Comparison of ENCODE assay signal across 8 cellular contexts in genomic region chr11:14904745-14905103, GRCh38. TPM values are rescaled to one million over a fixed set of nuclear protein-coding genes. Genes with fewer than 3 reads are reported as not detected.
DNase-seq lines count a peak whose midpoint lies in the region; ATAC-seq and TF ChIP-seq lines count a peak whose summit lies in the region.

No MANE protein-coding gene starts in this region.

- no peak for TF ChIP-seq POLR2A in tibial nerve (IDR thresholded peaks at IDR 0.05)

- H3K4me3 Mint-ChIP-seq in activated naive CD4-positive, alpha-beta T cell treated with anti-CD3 and anti-CD28 coated beads, Interleukin-2, amount 50 U/mL, for 24 hours, result peak overlapping the region; percentile 90

- no peaks in the 10 kb centered on the region for H3K9me3 Mint-ChIP-seq in activated naive CD4-positive, alpha-beta T cell treated with anti-CD3 and anti-CD28 coated beads, Interleukin-2, amount 50 U/mL, for 24 hours

- no peaks in the 10 kb centered on the region for H3K4me1 ChIP-seq in cardiac muscle cell (ENCODE audit: low read depth)
- H3K4me1 ChIP-seq in tibial nerve, result peaks cover 0 to 34% (median 0%) of the 10 kb centered on the region in 4 donors

- CTCF ChIA-PET in RWPE1 (lab: Yijun Ruan, JAX), result interaction anchor here (0.6 to 0.9 kb wide), 2 partner anchors 193 to 692 kb away, joined by 4 to 5 read pairs; no protein-coding TSS in a partner anchor

- H3K9me3 ChIP-seq in cardiac muscle cell (ENCODE audit: low read depth) (no peaks in the 10 kb centered on the region), tibial nerve (no peaks in the 10 kb centered on the region)

- TF ChIP-seq EP300 in tibial nerve (IDR thresholded peaks at IDR 0.05), result peak in 1 of 2 donors; percentile 23

- H3K36me3 ChIP-seq in cardiac muscle cell, result no peaks in the 10 kb centered on the region
- no peaks in the 10 kb centered on the region for H3K36me3 ChIP-seq in tibial nerve

- peaks cover 50% of the 10 kb centered on the region for H3K4me1 Mint-ChIP-seq in activated naive CD4-positive, alpha-beta T cell treated with anti-CD3 and anti-CD28 coated beads, Interleukin-2, amount 50 U/mL, for 24 hours

- H3K27ac ChIP-seq in RWPE1 (no peak overlapping the region), cardiac muscle cell (no peak overlapping the region), tibial nerve (peak overlapping the region in 1 of 4 donors; percentile 46)

- DNase-seq in GM12864 (ENCODE audit: low read depth), result no peak
- no peak for DNase-seq in RWPE1 (ENCODE audit: low spot score)
- peak; percentile 64 to 84 for DNase-seq in cardiac muscle cell (ENCODE audit: low read depth in 1 of 2, low spot score in 1 of 2)
- peak; percentile 62 for DNase-seq in pons (ENCODE audit: low spot score)
- peak; percentile 57 to 67 for DNase-seq in tibial nerve (ENCODE audit: low spot score in 2 of 2)
- no peak for DNase-seq in GOT3 (lab: John Stamatoyannopoulos, UW)

- POLR2A ChIA-PET in RWPE1 (lab: Yijun Ruan, JAX; ENCODE audit: low non-redundant PET), result no interaction called here

- no peaks in the 10 kb centered on the region for H3K27me3 Mint-ChIP-seq in activated naive CD4-positive, alpha-beta T cell treated with anti-CD3 and anti-CD28 coated beads, Interleukin-2, amount 50 U/mL, for 24 hours

- H3K27me3 ChIP-seq in cardiac muscle cell (peaks cover 7% of the 10 kb centered on the region), tibial nerve (no peaks in the 10 kb centered on the region)

- ATAC-seq in HG02840 (IDR thresholded peaks at IDR 0.05; ENCODE audit: low FRiP score, unreplicated experiment), result peak; percentile 45

- WGBS in tibial nerve, 2 donors, result 7 to 11% methylated on average over 11 to 20 of the region's 26 CpGs

- H3K36me3 Mint-ChIP-seq in activated naive CD4-positive, alpha-beta T cell treated with anti-CD3 and anti-CD28 coated beads, Interleukin-2, amount 50 U/mL, for 24 hours, result no peaks in the 10 kb centered on the region

- peak overlapping the region; percentile 89 for H3K27ac Mint-ChIP-seq in activated naive CD4-positive, alpha-beta T cell treated with anti-CD3 and anti-CD28 coated beads, Interleukin-2, amount 50 U/mL, for 24 hours

- TF ChIP-seq CTCF in GM12864 (IDR thresholded peaks at IDR 0.05; ENCODE audit: low read depth, low read length, missing control alignments) (peak; percentile 92), RWPE1 (conservative IDR thresholded peaks at IDR 0.05; ENCODE audit: low read depth) (peak; percentile 57), cardiac muscle cell (IDR thresholded peaks at IDR 0.05; ENCODE audit: low read depth, low read length) (peak; percentile 95), tibial nerve (IDR thresholded peaks at IDR 0.05) (peak; percentile 86 to 96 (median 91))

- H3K4me3 ChIP-seq in GM12864 (ENCODE audit: low read depth, low read length) (peak overlapping the region; percentile 43), cardiac muscle cell (peak overlapping the region; percentile 19), tibial nerve (peak overlapping the region; percentile 33 to 65 (median 57))

RNA-seq across cellular contexts. Expression of gene CYP2R1, which starts 12.7 kb away (rescaled TPM):
- 21.2 and 21.9 TPM in 2 replicates for total RNA-seq in cardiac muscle cell
- polyA plus RNA-seq in cardiac muscle cell, result 17.6 and 22.3 TPM in 2 replicates
- 10 to 100 TPM; 11.7 to 16.5 (median 16.1) TPM for total RNA-seq in tibial nerve

Comparison
In these comparisons a context has a peak if more than half of its experiments do, and no peak if none do; other contexts are left out.
1. DNase-seq: peak in cardiac muscle cell (2 of 2), pons (single experiment) and tibial nerve (2 of 2); none in GM12864 (single experiment), RWPE1 (single experiment) and GOT3 (single experiment).
2. Peak in every context shown above with its lines, with median percentiles within 50 percentile points of each other: H3K4me3 ChIP-seq and CTCF ChIP-seq.